ENCODE assay signal across 11 cellular contexts in the genomic region with DNA sequence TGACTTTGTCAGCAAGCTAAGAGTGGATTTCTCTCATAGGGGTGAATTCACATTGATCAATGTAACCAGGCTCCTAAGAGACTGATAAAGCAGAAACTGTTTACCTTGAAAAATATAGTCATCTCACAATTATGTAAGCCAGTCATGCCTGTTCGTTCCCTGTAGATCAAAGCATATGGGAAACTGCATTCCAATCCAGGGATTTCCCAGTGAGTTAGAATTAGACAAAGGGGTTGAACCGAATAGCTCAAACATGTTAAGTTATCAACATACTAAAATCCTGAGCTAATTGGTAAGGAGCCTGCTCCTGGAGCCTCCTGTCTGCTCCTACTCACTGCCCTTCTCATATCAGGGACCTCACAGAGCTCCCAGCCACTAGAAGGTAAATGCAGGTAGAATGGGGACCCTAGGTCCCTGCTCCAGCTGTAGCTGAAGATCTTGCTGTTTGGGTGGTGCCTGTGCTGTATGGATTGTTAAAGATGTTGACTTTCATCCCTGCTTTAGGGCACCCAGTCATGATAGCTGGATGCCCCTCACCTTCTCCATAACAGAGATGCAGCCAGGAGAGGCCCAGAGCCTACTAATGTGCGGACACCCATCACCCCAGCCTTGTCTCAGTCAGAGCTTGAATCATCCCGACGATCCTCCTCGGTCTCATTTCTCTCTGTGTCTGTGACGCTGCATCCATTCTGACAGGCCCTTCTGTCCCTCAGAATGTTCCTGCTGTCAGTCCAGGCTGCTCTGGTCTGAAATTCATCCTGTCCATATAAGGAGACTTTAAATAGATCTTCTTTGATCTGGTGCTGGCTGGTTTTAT.
A peak's percentile ranks its signal among the peaks of the same experiment; 100 is the strongest.
DNase-seq lines count a peak whose midpoint lies in the region; ATAC-seq, FAIRE-seq and TF ChIP-seq lines count a peak whose summit lies in the region.
"Had no signal": no experiment of that assay in that cellular context is flagged by ENCODE, and none has a peak within 500 bp of the region (broad histone marks: within the 10 kb centered on the region; RNA-seq: fewer than 3 reads in every experiment).

No MANE protein-coding gene starts in this region.

- TF ChIP-seq CTCF in A549 (IDR thresholded peaks at IDR 0.05) (no peak), GM23338 (conservative IDR thresholded peaks at IDR 0.05; ENCODE audit: low read depth in 2 of 2) (no peak)

- POLR2A ChIA-PET in A549 (lab: Yijun Ruan, JAX): interaction anchor here (0.6 kb wide), 1 partner anchor 737 kb away, joined by 3 read pairs; no protein-coding TSS in a partner anchor

- peak overlapping the region; percentile 20 to 87; a peak in 4 of 6 replicates for H3K27ac ChIP-seq in A549
- H3K27ac ChIP-seq in GM23338 (ENCODE audit: low read depth): no peak overlapping the region

- H3K4me2 ChIP-seq in A549: peak overlapping the region; percentile 60
- no peak overlapping the region for H3K4me2 ChIP-seq in GM23338

- intact Hi-C loops in Right ventricle myocardium inferior (cut with DNase I): no loop called here

- 57% methylated on average over 7 of the region's 7 CpGs for WGBS in A549 (ENCODE audit: missing lambda C conversion rate)

- CTCF ChIA-PET in A549 (lab: Yijun Ruan, JAX): interaction anchor here (1.0 kb wide), 1 partner anchor 18 kb away, joined by 3 read pairs; no protein-coding TSS in a partner anchor

- H3K27me3 ChIP-seq in GM23338 (ENCODE audit: insufficient read depth): no peaks in the 10 kb centered on the region

- no peaks in the 10 kb centered on the region for H3K9me3 ChIP-seq in A549

- peak overlapping the region; percentile 81; the same call in 1 of the 2 replicates for H2AFZ ChIP-seq in GM23338

- no peaks in the 10 kb centered on the region for H3K36me3 ChIP-seq in GM23338 (ENCODE audit: insufficient read depth)

- no peaks in the 10 kb centered on the region for H3K79me2 ChIP-seq in GM23338 (replicated peaks; ENCODE audit: insufficient read depth)

- H3K27ac Mint-ChIP-seq in GM23338: peak overlapping the region; percentile 62; the same call in 1 of the 2 replicates
- peak overlapping the region; percentile 96 for H3K27ac Mint-ChIP-seq in activated naive CD8-positive, alpha-beta T cell treated with anti-CD3 and anti-CD28 coated beads for 36 hours
- H3K27ac Mint-ChIP-seq in stimulated activated memory B cell treated with anti-CD40 and anti-IgM and Interleukin-4, amounts not matched to agents 10 μg/mL and 1 μg/mL and 100 μg/mL, for 72 hours: no peak overlapping the region

- H3F3A ChIP-seq in GM23338 (replicated peaks; ENCODE audit: low read depth): no peaks in the 10 kb centered on the region

- H3K27me3 Mint-ChIP-seq in GM23338 (ENCODE audit: insufficient read depth, low read depth, poor library complexity): peaks cover 5% of the 10 kb centered on the region
- H3K27me3 Mint-ChIP-seq in activated naive CD8-positive, alpha-beta T cell treated with anti-CD3 and anti-CD28 coated beads for 36 hours: no peaks in the 10 kb centered on the region
- peaks cover 22% of the 10 kb centered on the region for H3K27me3 Mint-ChIP-seq in stimulated activated memory B cell treated with anti-CD40 and anti-IgM and Interleukin-4, amounts not matched to agents 10 μg/mL and 1 μg/mL and 100 μg/mL, for 72 hours

- no peak for FAIRE-seq in A549 (lab: Jason Lieb, UNC)

- H4K20me1 ChIP-seq in GM23338 (replicated peaks; ENCODE audit: insufficient read depth): no peaks in the 10 kb centered on the region

- H3K9me3 Mint-ChIP-seq in GM23338: no peaks in the 10 kb centered on the region; the same call in 2 of the 3 replicates
- peaks cover 9% of the 10 kb centered on the region for H3K9me3 Mint-ChIP-seq in activated naive CD8-positive, alpha-beta T cell treated with anti-CD3 and anti-CD28 coated beads for 36 hours
- no peaks in the 10 kb centered on the region for H3K9me3 Mint-ChIP-seq in stimulated activated memory B cell treated with anti-CD40 and anti-IgM and Interleukin-4, amounts not matched to agents 10 μg/mL and 1 μg/mL and 100 μg/mL, for 72 hours

- peaks cover 4% of the 10 kb centered on the region; the same call in 1 of the 2 replicates for H3K9me2 ChIP-seq in GM23338 (ENCODE audit: insufficient read depth)

- TF ChIP-seq EP300 in A549 (IDR thresholded peaks at IDR 0.05): no peak

- no peaks in the 10 kb centered on the region for H3K36me3 Mint-ChIP-seq in GM23338 (ENCODE audit: low read depth)
- H3K36me3 Mint-ChIP-seq in activated naive CD8-positive, alpha-beta T cell treated with anti-CD3 and anti-CD28 coated beads for 36 hours: peaks cover 14% of the 10 kb centered on the region
- no peaks in the 10 kb centered on the region for H3K36me3 Mint-ChIP-seq in stimulated activated memory B cell treated with anti-CD40 and anti-IgM and Interleukin-4, amounts not matched to agents 10 μg/mL and 1 μg/mL and 100 μg/mL, for 72 hours

- peak in 1 of 2 experiments; percentile 38 for DNase-seq in A549 (ENCODE audit: low read depth in 1 of 2, low spot score in 1 of 2)
- no peak for DNase-seq in GM23338 (ENCODE audit: low spot score)
- DNase-seq in activated naive CD8-positive, alpha-beta T cell treated with anti-CD3 and anti-CD28 coated beads for 36 hours: no peak
- peak; percentile 42 for DNase-seq in iris pigment epithelial cell (ENCODE audit: low read depth)
- no peak for DNase-seq in DMS79 (lab: John Stamatoyannopoulos, UW)
- DNase-seq in Right ventricle myocardium inferior (ENCODE audit: missing footprints): no peak
- DNase-seq in GOT3 (lab: John Stamatoyannopoulos, UW): no peak
- DNase-seq: Calu3, MM.1S, Right ventricle myocardium superior had no signal

- no peak overlapping the region for H3K4me3 Mint-ChIP-seq in GM23338
- peak overlapping the region; percentile 79 for H3K4me3 Mint-ChIP-seq in activated naive CD8-positive, alpha-beta T cell treated with anti-CD3 and anti-CD28 coated beads for 36 hours
- no peak overlapping the region for H3K4me3 Mint-ChIP-seq in stimulated activated memory B cell treated with anti-CD40 and anti-IgM and Interleukin-4, amounts not matched to agents 10 μg/mL and 1 μg/mL and 100 μg/mL, for 72 hours

- ATAC-seq in A549 (peak in 1 of 2 experiments; percentile 50; a peak in 3 of 6 replicates), GM23338 (no peak), Right ventricle myocardium inferior (no peak)
- ATAC-seq in stimulated activated memory B cell treated with anti-CD40 and anti-IgM and Interleukin-4, amounts not matched to agents 10 μg/mL and 1 μg/mL and 100 μg/mL, for 72 hours: no peak

- H3K4me3 ChIP-seq in A549: no peak overlapping the region
- no peak overlapping the region for H3K4me3 ChIP-seq in GM23338

- H3K4me1 ChIP-seq in A549 (peaks cover 54% of the 10 kb centered on the region), GM23338 (ENCODE audit: insufficient read depth) (peaks cover 7% of the 10 kb centered on the region; the same call in 1 of the 2 replicates)

- TF ChIP-seq POLR2A in A549 (IDR thresholded peaks at IDR 0.05; ENCODE audit: low read length): no peak

- no peak for TF ChIP-seq RAD21 in A549 (conservative IDR thresholded peaks at IDR 0.05 in 1 of 2, IDR thresholded peaks at IDR 0.05 in 1 of 2)

- H3K4me1 Mint-ChIP-seq in GM23338: peaks cover 15% of the 10 kb centered on the region
- H3K4me1 Mint-ChIP-seq in activated naive CD8-positive, alpha-beta T cell treated with anti-CD3 and anti-CD28 coated beads for 36 hours: peaks cover 81% of the 10 kb centered on the region
- H3K4me1 Mint-ChIP-seq in stimulated activated memory B cell treated with anti-CD40 and anti-IgM and Interleukin-4, amounts not matched to agents 10 μg/mL and 1 μg/mL and 100 μg/mL, for 72 hours: peaks cover 23% of the 10 kb centered on the region

TF ChIP-seq in A549, 52 proteins besides CTCF, POLR2A, EP300 and RAD21:
- TF ChIP-seq FOSL2 (IDR thresholded peaks at IDR 0.05) (no peak), FOSL2 (CRISPR knock-in tag; IDR thresholded peaks at IDR 0.05) (0 out of 2 replicates have a peak, but pooled peaks have one; percentile 31), CBX2 (IDR thresholded peaks at IDR 0.05; ENCODE audit: borderline replicate concordance, low read depth) (no peak), NR3C1 (IDR thresholded peaks at IDR 0.05) (no peak)

TF ChIP-seq in GM23338, 12 proteins besides CTCF, POLR2A, EP300 and RAD21 (continues in another document):
- TF ChIP-seq, protein P1, sequence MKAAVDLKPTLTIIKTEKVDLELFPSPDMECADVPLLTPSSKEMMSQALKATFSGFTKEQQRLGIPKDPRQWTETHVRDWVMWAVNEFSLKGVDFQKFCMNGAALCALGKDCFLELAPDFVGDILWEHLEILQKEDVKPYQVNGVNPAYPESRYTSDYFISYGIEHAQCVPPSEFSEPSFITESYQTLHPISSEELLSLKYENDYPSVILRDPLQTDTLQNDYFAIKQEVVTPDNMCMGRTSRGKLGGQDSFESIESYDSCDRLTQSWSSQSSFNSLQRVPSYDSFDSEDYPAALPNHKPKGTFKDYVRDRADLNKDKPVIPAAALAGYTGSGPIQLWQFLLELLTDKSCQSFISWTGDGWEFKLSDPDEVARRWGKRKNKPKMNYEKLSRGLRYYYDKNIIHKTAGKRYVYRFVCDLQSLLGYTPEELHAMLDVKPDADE (IDR thresholded peaks at IDR 0.05): no peak
- TF ChIP-seq NANOG (IDR thresholded peaks at IDR 0.05; ENCODE audit: borderline replicate concordance): no peak
- TF ChIP-seq EZH2phosphoT487 (IDR thresholded peaks at IDR 0.05; ENCODE audit: unreplicated experiment): no peak
- no peak for TF ChIP-seq JUNB (IDR thresholded peaks at IDR 0.05; ENCODE audit: unreplicated experiment)
- TF ChIP-seq POLR2AphosphoS5 (IDR thresholded peaks at IDR 0.05; ENCODE audit: low read depth): no peak
- no peak for TF ChIP-seq ZNF331 (CRISPR knock-in tag; IDR thresholded peaks at IDR 0.05; ENCODE audit: low read depth)
- no peak for TF ChIP-seq CREB1 (CRISPR knock-in tag; IDR thresholded peaks at IDR 0.05; ENCODE audit: low read depth)
- TF ChIP-seq ZNF114 (CRISPR knock-in tag; IDR thresholded peaks at IDR 0.05): no peak
